Comparison of ENCODE assay signal across 22 cellular contexts in the genomic region with DNA sequence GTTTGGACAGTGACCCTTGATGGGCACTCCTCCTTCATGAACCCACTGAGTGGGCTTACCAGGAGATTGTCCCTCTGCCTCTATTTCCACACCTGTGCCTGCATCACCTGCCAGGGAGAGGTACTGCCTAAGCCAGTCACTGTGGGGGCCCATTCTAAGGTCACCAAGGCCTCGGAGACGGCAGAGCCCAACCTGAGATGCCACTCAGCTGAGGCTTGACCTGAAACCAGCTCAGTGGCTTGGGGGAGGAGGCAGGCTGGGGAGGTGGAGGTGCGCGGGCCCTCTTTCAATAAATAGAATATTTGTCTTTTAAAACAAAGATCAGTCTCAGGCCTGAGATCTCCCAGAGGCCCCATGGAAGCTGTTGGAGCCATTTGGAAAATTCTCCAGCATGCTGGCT.
"Had no signal": no experiment of that assay in that cellular context is flagged by ENCODE, and none has a peak within 500 bp of the region (broad histone marks: within the 10 kb centered on the region; RNA-seq: fewer than 3 reads in every experiment).

No MANE protein-coding gene starts in this region.

- H3K9me3 ChIP-seq: MG63 had no signal

- DNase-seq: activated CD4-positive, alpha-beta T cell treated with anti-CD3 and anti-CD28 coated beads for 36 hours; activated CD4-positive, alpha-beta T cell treated with anti-CD3 and anti-CD28 coated beads, Interleukin-2, amount 10 ng/mL, durations not matched to agents 7 days and 5 days; activated CD4-positive, alpha-beta T cell treated with anti-CD3 and anti-CD28 coated beads, Interleukin-2, amount 50 U/mL, for 48 hours; activated CD8-positive, alpha-beta T cell treated with anti-CD3 and anti-CD28 coated beads, Interleukin-2, amount 10 ng/mL, durations not matched to agents 7 days and 5 days; activated gamma-delta T cell treated with Interleukin-2 at 50 U/mL for 16 hours; activated naive CD4-positive, alpha-beta T cell treated with anti-CD3 and anti-CD28 coated beads for 36 hours; activated naive CD8-positive, alpha-beta T cell treated with anti-CD3 and anti-CD28 coated beads, Interleukin-2, amount 50 U/mL, for 24 hours; activated T-cell treated with anti-CD3 and anti-CD28 coated beads, Interleukin-2, amount 50 U/mL, for 24 hours; Kasumi-1; KG1; MV-4-11; NCI-H1436 treated with DMSO at 0.1 percent for 48 hours; PC-9; SIG-M5; SW 1271; T1000 had no signal

- H3K27ac ChIP-seq: cardiac muscle cell, PC-9, RWPE1 had no signal

- H3K4me3 ChIP-seq: cardiac muscle cell, MG63, PC-9 had no signal

- H3K36me3 ChIP-seq: cardiac muscle cell, MG63 had no signal

- H3K27me3 ChIP-seq: cardiac muscle cell had no signal

- ATAC-seq: activated CD4-positive, alpha-beta T cell treated with anti-CD3 and anti-CD28 coated beads for 36 hours; activated CD4-positive, CD25-positive, alpha-beta regulatory T cell treated with anti-CD3 and anti-CD28 coated beads, Interleukin-2, amount 50 U/mL, for 24 hours; activated CD8-positive, alpha-beta T cell treated with anti-CD3 and anti-CD28 coated beads, Interleukin-2, amount 10 ng/mL, durations not matched to agents 7 days and 5 days; activated naive CD4-positive, alpha-beta T cell treated with anti-CD3 and anti-CD28 coated beads, Interleukin-2, amount 50 U/mL, for 72 hours; activated naive CD8-positive, alpha-beta T cell treated with anti-CD3 and anti-CD28 coated beads, Interleukin-2, amount 50 U/mL, for 24 hours; WTC11 had no signal
